Comparison of ENCODE assay signal across 9 cellular contexts in the genomic region with DNA sequence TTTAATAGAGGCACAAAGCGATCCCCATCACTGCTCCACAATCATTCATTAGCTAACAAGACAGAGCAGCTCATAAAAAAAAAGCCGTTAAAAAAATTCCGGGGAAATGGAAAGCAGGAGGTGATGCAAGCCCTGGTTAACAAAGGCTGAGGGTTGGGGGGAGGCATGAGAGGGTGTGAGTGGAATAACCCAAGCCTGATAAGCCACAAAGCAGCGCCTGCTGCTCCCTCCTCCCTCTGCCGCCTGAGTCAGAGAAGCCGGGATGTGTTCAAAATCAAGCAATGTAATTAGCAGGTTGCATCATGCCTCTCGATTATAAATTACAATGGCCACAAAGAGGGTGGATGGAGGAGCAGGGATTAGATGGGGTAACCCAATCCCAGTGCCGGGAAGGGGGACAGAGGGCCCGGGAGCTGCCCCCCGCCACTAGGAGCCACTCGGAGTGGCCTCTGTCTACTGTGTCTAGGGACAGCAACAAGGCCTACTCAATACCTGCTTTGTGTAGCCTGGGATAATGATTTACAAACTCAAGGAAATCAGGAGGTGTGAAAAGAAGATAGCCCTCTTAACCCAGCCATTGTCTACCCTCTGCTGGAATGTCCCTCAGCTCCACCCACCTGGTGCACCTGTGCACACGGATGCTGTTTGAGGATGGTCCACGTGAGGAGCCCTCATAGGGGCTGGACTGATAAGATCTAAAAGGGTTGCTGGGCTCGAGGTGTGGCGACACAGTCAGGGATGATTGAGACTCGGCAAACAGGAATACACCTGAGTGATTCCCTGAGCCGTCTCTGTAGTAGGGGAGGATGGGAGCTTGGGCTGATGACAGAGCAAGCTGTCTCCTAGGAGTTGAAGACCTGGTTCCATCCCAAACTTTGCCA.
A peak's percentile ranks its signal among the peaks of the same experiment; 100 is the strongest.
DNase-seq lines count a peak whose midpoint lies in the region; ATAC-seq, FAIRE-seq and TF ChIP-seq lines count a peak whose summit lies in the region.
"Had no signal": no experiment of that assay in that cellular context is flagged by ENCODE, and none has a peak within 500 bp of the region (broad histone marks: within the 10 kb centered on the region; RNA-seq: fewer than 3 reads in every experiment).

No MANE protein-coding gene starts in this region.

- H3K9me3 ChIP-seq in K562 (replicated peaks; ENCODE audit: control insufficient read depth, insufficient read depth, low read depth, low read length): no peaks in the 10 kb centered on the region
- no peaks in the 10 kb centered on the region for H3K9me3 ChIP-seq in lung (ENCODE audit: control insufficient read depth in 2 of 2, insufficient read depth in 1 of 2, low read length in 1 of 2)
- no peaks in the 10 kb centered on the region for H3K9me3 ChIP-seq in CD4-positive, alpha-beta T cell (ENCODE audit: control insufficient read depth, low read length)
- H3K9me3 ChIP-seq: BLaER1 had no signal

- CTCF ChIA-PET in K562 (lab: Yijun Ruan, JAX; ENCODE audit: low intra/inter-chr PET ratio): no interaction called here
- CTCF ChIA-PET in CD4-positive, alpha-beta T cell (lab: Charles Lee): no interaction called here

- 17% methylated on average over 17 of the region's 17 CpGs for WGBS in K562 (ENCODE audit: insufficient coverage, low coverage, missing lambda C conversion rate)
- WGBS in lung, 2 donors: 64 to 68% methylated on average over 17 of the region's 17 CpGs

- H3K4me1 ChIP-seq in K562 (replicated peaks in 1 of 2; ENCODE audit: control insufficient read depth in 2 of 2, insufficient read depth in 2 of 2, low read length in 2 of 2): peaks cover 31 to 33% of the 10 kb centered on the region in 2 experiments
- H3K4me1 ChIP-seq in lung (ENCODE audit: control insufficient read depth in 2 of 2, insufficient read depth in 2 of 2, low read length in 2 of 2): peaks cover 0 to 4% of the 10 kb centered on the region in 2 donors

- peak overlapping the region; percentile 68 for H3K4me2 ChIP-seq in K562 (ENCODE audit: insufficient read depth, low read length)

- no peaks in the 10 kb centered on the region for H3K9me3 Mint-ChIP-seq in CD4-positive, alpha-beta T cell

- no peak for TF ChIP-seq POLR2A in K562 (conservative IDR thresholded peaks at IDR 0.05)

- H3K27me3 Mint-ChIP-seq in CD4-positive, alpha-beta T cell: no peaks in the 10 kb centered on the region

- peak overlapping the region; percentile 29 for H2AFZ ChIP-seq in K562 (ENCODE audit: low read depth, low read length)

- peaks cover 44% of the 10 kb centered on the region for H3K4me1 Mint-ChIP-seq in CD4-positive, alpha-beta T cell (ENCODE audit: low read depth)

- no peak overlapping the region for H3K27ac Mint-ChIP-seq in CD4-positive, alpha-beta T cell

- BruUV-seq in K562 (replicated peaks; lab: Mats Ljungman, UMichigan): TSS peak; percentile 91

- POLR2A ChIA-PET in K562 (lab: Yijun Ruan, JAX): interaction anchor here (0.6 to 6.9 kb wide), 6 partner anchors 10 to 300 kb away, joined by 3 to 102 read pairs (median 3); a partner anchor contains a TSS
- POLR2A ChIA-PET in CD4-positive, alpha-beta T cell (lab: Charles Lee): no interaction called here

- H4K20me1 ChIP-seq in K562 (replicated peaks; ENCODE audit: control insufficient read depth, insufficient read depth, low read length): no peaks in the 10 kb centered on the region

- H3K4me3 Mint-ChIP-seq in CD4-positive, alpha-beta T cell: no peak overlapping the region

- H3K4me3 ChIP-seq in K562 (no peak overlapping the region), lung (no peak overlapping the region)
- H3K4me3 ChIP-seq: BLaER1 had no signal

- no peaks in the 10 kb centered on the region for H3K79me2 ChIP-seq in K562 (ENCODE audit: control insufficient read depth, insufficient read depth, low read length)

- H3K9me1 ChIP-seq in K562 (ENCODE audit: control insufficient read depth, insufficient read depth, low read length): no peaks in the 10 kb centered on the region

- peak; percentile 63 for TF ChIP-seq RAD21 in K562 (CRISPR knock-in tag; conservative IDR thresholded peaks at IDR 0.05 in 1 of 2, IDR thresholded peaks at IDR 0.05 in 1 of 2)

- H3K36me3 Mint-ChIP-seq in CD4-positive, alpha-beta T cell (ENCODE audit: low read depth): no peaks in the 10 kb centered on the region

- FAIRE-seq in K562 (lab: Jason Lieb, UNC): peak; percentile 99

- peak; percentile 28 for DNase-seq in NCI-H345 (lab: John Stamatoyannopoulos, UW)
- no peak for DNase-seq in NCI-H345 treated with DMSO at 0.1 percent for 48 hours (lab: John Stamatoyannopoulos, UW; ENCODE audit: unreplicated experiment)
- DNase-seq in NCI-H226: peak; percentile 88
- DNase-seq in K562 (ENCODE audit: extremely low read depth in 1 of 4, low spot score in 3 of 4): peak; percentile 84 to 95 (median 88)
- peak; percentile 72 for DNase-seq in lung (ENCODE audit: low spot score)
- DNase-seq in middle frontal gyrus (ENCODE audit: extremely low spot score, low spot score): no peak
- DNase-seq in CD4-positive, alpha-beta T cell: no peak

- in situ Hi-C loops in K562 (cut with MboI): no loop called here

- no peaks in the 10 kb centered on the region for H3K36me3 ChIP-seq in K562 (ENCODE audit: control insufficient read depth, insufficient read depth, low read length)
- no peaks in the 10 kb centered on the region for H3K36me3 ChIP-seq in lung (ENCODE audit: control insufficient read depth in 2 of 2, insufficient read depth in 2 of 2, low read length in 2 of 2)
- H3K36me3 ChIP-seq: BLaER1 had no signal

- ATAC-seq in K562: peak; percentile 92
- peak; percentile 54 for ATAC-seq in lung (ENCODE audit: insufficient read depth, low FRiP score)
- no peak for ATAC-seq in CD4-positive, alpha-beta T cell (ENCODE audit: poor library complexity)
- ATAC-seq in HG03432 (IDR thresholded peaks at IDR 0.05; ENCODE audit: unreplicated experiment): no peak

- TF ChIP-seq CTCF in K562 (IDR thresholded peaks at IDR 0.05 in 2 of 3, conservative IDR thresholded peaks at IDR 0.05 in 1 of 3; ENCODE audit: insufficient read depth in 2 of 3, low read depth in 1 of 3, low read length in 3 of 3) (0 out of 6 replicates have a peak, but pooled peaks of 1 of the 3 experiments have one; percentile 12), lung (IDR thresholded peaks at IDR 0.05; ENCODE audit: control extremely low read depth, extremely low read depth) (no peak)
- TF ChIP-seq CTCF in CD4-positive, alpha-beta T cell (IDR thresholded peaks at IDR 0.05): no peak

- H3K27ac ChIP-seq in K562 (ENCODE audit: extremely low read depth, low read depth, low read length) (peak overlapping the region; percentile 93), lung (ENCODE audit: low read depth in 1 of 2, low read length in 1 of 2) (no peak overlapping the region)
- H3K27ac ChIP-seq in CD4-positive, alpha-beta T cell (ENCODE audit: low read depth, low read length): no peak overlapping the region
- H3K27ac ChIP-seq: BLaER1 had no signal

- peak; percentile 100 for TF ChIP-seq EP300 in K562 (IDR thresholded peaks at IDR 0.05; ENCODE audit: low read length)

- no peaks in the 10 kb centered on the region for H3K27me3 ChIP-seq in K562 (ENCODE audit: control insufficient read depth in 2 of 2, insufficient read depth in 2 of 2, low read length in 2 of 2)
- H3K27me3 ChIP-seq in lung (ENCODE audit: control insufficient read depth, insufficient read depth): no peaks in the 10 kb centered on the region
- no peaks in the 10 kb centered on the region for H3K27me3 ChIP-seq in CD4-positive, alpha-beta T cell (ENCODE audit: control insufficient read depth, insufficient read depth, low read length)
- H3K27me3 ChIP-seq: BLaER1 had no signal

- intact Hi-C loops in K562 (cut with micrococcal nuclease): loop anchor here (1.0 to 5.0 kb wide), 4 partner anchors 20 to 147 kb away; no protein-coding TSS in a partner anchor
- intact Hi-C loops in CD4-positive, alpha-beta T cell (cut with DNase I, micrococcal nuclease): no loop called here

- H3K9ac ChIP-seq in K562 (ENCODE audit: insufficient read depth in 1 of 2, low read depth in 2 of 2, low read length in 2 of 2): peak overlapping the region; percentile 58 to 81; a peak in 3 of 4 replicates
- H3K9ac ChIP-seq: BLaER1 had no signal

TF ChIP-seq in K562, 482 proteins besides CTCF, POLR2A, EP300 and RAD21 (continues in another document):
- peak; percentile 93 to 98 for TF ChIP-seq MAZ (CRISPR knock-in tag; conservative IDR thresholded peaks at IDR 0.05 in 1 of 2, IDR thresholded peaks at IDR 0.05 in 1 of 2)
- no peak for TF ChIP-seq EZH2 (IDR thresholded peaks at IDR 0.05; ENCODE audit: borderline replicate concordance, low read depth, low read length)
- TF ChIP-seq ZC3H11A (IDR thresholded peaks at IDR 0.05; ENCODE audit: low read depth, low read length): no peak
- peak; percentile 18; the same call in 1 of the 2 replicates for TF ChIP-seq MAFK (IDR thresholded peaks at IDR 0.05; ENCODE audit: low read length)
- TF ChIP-seq, protein P1, sequence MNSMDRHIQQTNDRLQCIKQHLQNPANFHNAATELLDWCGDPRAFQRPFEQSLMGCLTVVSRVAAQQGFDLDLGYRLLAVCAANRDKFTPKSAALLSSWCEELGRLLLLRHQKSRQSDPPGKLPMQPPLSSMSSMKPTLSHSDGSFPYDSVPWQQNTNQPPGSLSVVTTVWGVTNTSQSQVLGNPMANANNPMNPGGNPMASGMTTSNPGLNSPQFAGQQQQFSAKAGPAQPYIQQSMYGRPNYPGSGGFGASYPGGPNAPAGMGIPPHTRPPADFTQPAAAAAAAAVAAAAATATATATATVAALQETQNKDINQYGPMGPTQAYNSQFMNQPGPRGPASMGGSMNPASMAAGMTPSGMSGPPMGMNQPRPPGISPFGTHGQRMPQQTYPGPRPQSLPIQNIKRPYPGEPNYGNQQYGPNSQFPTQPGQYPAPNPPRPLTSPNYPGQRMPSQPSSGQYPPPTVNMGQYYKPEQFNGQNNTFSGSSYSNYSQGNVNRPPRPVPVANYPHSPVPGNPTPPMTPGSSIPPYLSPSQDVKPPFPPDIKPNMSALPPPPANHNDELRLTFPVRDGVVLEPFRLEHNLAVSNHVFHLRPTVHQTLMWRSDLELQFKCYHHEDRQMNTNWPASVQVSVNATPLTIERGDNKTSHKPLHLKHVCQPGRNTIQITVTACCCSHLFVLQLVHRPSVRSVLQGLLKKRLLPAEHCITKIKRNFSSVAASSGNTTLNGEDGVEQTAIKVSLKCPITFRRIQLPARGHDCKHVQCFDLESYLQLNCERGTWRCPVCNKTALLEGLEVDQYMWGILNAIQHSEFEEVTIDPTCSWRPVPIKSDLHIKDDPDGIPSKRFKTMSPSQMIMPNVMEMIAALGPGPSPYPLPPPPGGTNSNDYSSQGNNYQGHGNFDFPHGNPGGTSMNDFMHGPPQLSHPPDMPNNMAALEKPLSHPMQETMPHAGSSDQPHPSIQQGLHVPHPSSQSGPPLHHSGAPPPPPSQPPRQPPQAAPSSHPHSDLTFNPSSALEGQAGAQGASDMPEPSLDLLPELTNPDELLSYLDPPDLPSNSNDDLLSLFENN (IDR thresholded peaks at IDR 0.05; ENCODE audit: low read depth in 2 of 2, low read length in 2 of 2): peak in 1 of 2 experiments; percentile 59; a peak in 1 of 4 replicates
- no peak for TF ChIP-seq ZNF785 (CRISPR knock-in tag; IDR thresholded peaks at IDR 0.05)
- peak; percentile 45; the same call in 1 of the 2 replicates for TF ChIP-seq POLR2G (IDR thresholded peaks at IDR 0.05; ENCODE audit: low read depth, low read length)
- TF ChIP-seq ZNF354B (CRISPR knock-in tag; IDR thresholded peaks at IDR 0.05): no peak; the same call in 1 of the 2 replicates

Comparison
In these comparisons a context has a peak if more than half of its experiments do, and no peak if none do; other contexts are left out.
1. DNase-seq: peak in NCI-H345 (single experiment), NCI-H226 (single experiment), K562 (4 of 4) and lung (single experiment); none in NCI-H345 treated with DMSO at 0.1 percent for 48 hours (single experiment), middle frontal gyrus (single experiment) and CD4-positive, alpha-beta T cell (0 of 10).
2. ATAC-seq: peak in K562 (single experiment) and lung (single experiment); none in CD4-positive, alpha-beta T cell (single experiment) and HG03432 (single experiment).